20 cellular contexts compared by ENCODE assay signal in genomic region chrX:17787557-17787956, GRCh38. TPM values are rescaled to one million over a fixed set of nuclear protein-coding genes. Genes with fewer than 3 reads are reported as not detected.
DNase-seq lines count a peak whose midpoint lies in the region; ATAC-seq, FAIRE-seq and TF ChIP-seq lines count a peak whose summit lies in the region.
"Had no signal": no experiment of that assay in that cellular context is flagged by ENCODE, and none has a peak within 500 bp of the region (broad histone marks: within the 10 kb centered on the region; RNA-seq: fewer than 3 reads in every experiment).

No MANE protein-coding gene starts in this region.

- no peak overlapping the region for H3K9ac ChIP-seq in H1 (replicated peaks in 1 of 4; ENCODE audit: extremely low read depth in 1 of 4, low read depth in 3 of 4, low read length in 3 of 4)
- no peak overlapping the region for H3K9ac ChIP-seq in neural progenitor cell

- H3K36me3 ChIP-seq in H7 (replicated peaks; ENCODE audit: control insufficient read depth, insufficient read depth, low read length) (no peaks in the 10 kb centered on the region), H1 (ENCODE audit: control insufficient read depth in 2 of 4, insufficient read depth in 4 of 4, low read length in 3 of 4) (no peaks in the 10 kb centered on the region), neural progenitor cell (no peaks in the 10 kb centered on the region), tibial artery (no peaks in the 10 kb centered on the region)

- H3K23ac ChIP-seq in H1 (ENCODE audit: insufficient read length), result no peak overlapping the region

- H3K27ac Mint-ChIP-seq in neural progenitor cell, result peak overlapping the region; percentile 63
- H3K27ac Mint-ChIP-seq: CD14-positive monocyte had no signal

- peak overlapping the region; percentile 35; the same call in 1 of the 2 replicates for H4K8ac ChIP-seq in H1 (ENCODE audit: extremely low read depth, insufficient read depth, low read length)

- TF ChIP-seq EP300 in A549 (IDR thresholded peaks at IDR 0.05) (no peak), H1 (IDR thresholded peaks at IDR 0.05; ENCODE audit: borderline replicate concordance in 1 of 2, low read depth in 2 of 2, low read length in 2 of 2) (no peak)

- H3K4me3 ChIP-seq in A549 (no peak overlapping the region), H7 (ENCODE audit: insufficient read depth, low read depth, low read length) (no peak overlapping the region), H1 (ENCODE audit: extremely low read depth in 1 of 4, insufficient read depth in 2 of 4, low read depth in 3 of 4, low read length in 4 of 4) (no peak overlapping the region), neural progenitor cell (no peak overlapping the region), tibial artery (no peak overlapping the region)
- H3K4me3 ChIP-seq: K562, SK-N-MC had no signal

- H3K4me1 Mint-ChIP-seq in neural progenitor cell, result peaks cover 16% of the 10 kb centered on the region
- H3K4me1 Mint-ChIP-seq: CD14-positive monocyte had no signal

- peaks cover 9% of the 10 kb centered on the region for H3K9me3 Mint-ChIP-seq in neural progenitor cell

- POLR2A ChIA-PET in A549 (lab: Yijun Ruan, JAX) (no interaction called here), H1 (lab: Charles Lee; ENCODE audit: partially characterized antibody) (interaction anchor here (1.0 kb wide), 1 partner anchor 36 kb away, joined by 3 read pairs; no protein-coding TSS in a partner anchor)

- H3F3A ChIP-seq in neural progenitor cell (ENCODE audit: low read depth), result no peaks in the 10 kb centered on the region

- peak overlapping the region; percentile 90; the same call in 1 of the 2 replicates for H2BK12ac ChIP-seq in H1 (ENCODE audit: low read depth, low read length)

- H3K4ac ChIP-seq in H1 (replicated peaks; ENCODE audit: insufficient read length, low read depth, low read length), result no peak overlapping the region

- H2BK120ac ChIP-seq in H1 (replicated peaks; ENCODE audit: low read depth, low read length), result no peak overlapping the region

- peak overlapping the region; percentile 24 for H3K18ac ChIP-seq in H1 (ENCODE audit: extremely low read depth, low read length)

- H4K91ac ChIP-seq in H1 (replicated peaks; ENCODE audit: insufficient read length, low read length), result peak overlapping the region; percentile 84

- no peak overlapping the region for H2BK20ac ChIP-seq in H1 (ENCODE audit: low read length)

- H2AFZ ChIP-seq in H1 (ENCODE audit: low read length) (no peak overlapping the region), neural progenitor cell (replicated peaks) (no peak overlapping the region)

- H3K14ac ChIP-seq in H1 (ENCODE audit: insufficient read length), result no peak overlapping the region

- H3K9me3 ChIP-seq in A549 (no peaks in the 10 kb centered on the region), H1 (ENCODE audit: insufficient read depth in 2 of 2, low read depth in 1 of 2, low read length in 1 of 2) (peaks cover 0 to 3% of the 10 kb centered on the region in 2 experiments; a peak in 1 of 4 replicates), neural progenitor cell (ENCODE audit: low read depth) (no peaks in the 10 kb centered on the region), tibial artery (no peaks in the 10 kb centered on the region)

- peak overlapping the region in 1 of 2 experiments; percentile 30; a peak in 2 of 6 replicates for H3K27ac ChIP-seq in A549
- no peak overlapping the region; the same call in 1 of the 2 replicates for H3K27ac ChIP-seq in H1 (ENCODE audit: low read depth, low read length)
- no peak overlapping the region for H3K27ac ChIP-seq in neural progenitor cell
- no peak overlapping the region for H3K27ac ChIP-seq in tibial artery
- H3K27ac ChIP-seq: SK-N-MC had no signal

- no peak overlapping the region for H3K4me3 Mint-ChIP-seq in neural progenitor cell
- H3K4me3 Mint-ChIP-seq: CD14-positive monocyte had no signal

- DNase-seq in A549 (ENCODE audit: low read depth in 1 of 2, low spot score in 1 of 2), result no peak
- peak; percentile 24 for DNase-seq in H7
- DNase-seq in H1 (ENCODE audit: low read depth in 1 of 2, low spot score in 2 of 2), result no peak
- DNase-seq in neural progenitor cell (ENCODE audit: low spot score), result no peak
- no peak for DNase-seq in tibial artery
- DNase-seq in DMS114 treated with DMSO at 0.1 percent for 48 hours (lab: John Stamatoyannopoulos, UW; ENCODE audit: unreplicated experiment), result no peak
- DNase-seq in urothelium cell line (ENCODE audit: low spot score), result no peak
- DNase-seq: DMS 273 treated with DMSO at 0.1 percent for 48 hours, GDM1, MM.1S, NCI-H1048, NCI-H1417 treated with DMSO at 0.1 percent for 48 hours, NCI-H187 treated with DMSO at 0.1 percent for 48 hours, NCI-H2107, NCI-H446 treated with DMSO at 0.1 percent for 48 hours, SHP77 treated with DMSO at 0.1 percent for 48 hours, SW 1271 had no signal

- H4K20me1 ChIP-seq in H1 (replicated peaks in 1 of 2; ENCODE audit: control insufficient read depth in 1 of 2, insufficient read depth in 2 of 2, low read length in 2 of 2) (no peaks in the 10 kb centered on the region), neural progenitor cell (ENCODE audit: low read depth) (no peaks in the 10 kb centered on the region)

- H3K4me2 ChIP-seq in A549 (peak overlapping the region; percentile 63; the same call in 2 of the 3 replicates), H1 (ENCODE audit: insufficient read depth in 1 of 2, low read depth in 2 of 2, low read length in 2 of 2) (0 out of 4 replicates have a peak overlapping the region, but pooled peaks of 1 of the 2 experiments have one; percentile 37), neural progenitor cell (no peak overlapping the region)

- TF ChIP-seq POLR2A in A549 (IDR thresholded peaks at IDR 0.05; ENCODE audit: low read length), result no peak
- TF ChIP-seq POLR2A in H1 (IDR thresholded peaks at IDR 0.05; ENCODE audit: control extremely low read depth in 1 of 2, low read depth in 2 of 2, low read length in 2 of 2), result no peak

- ATAC-seq in A549, result peak in 1 of 2 experiments; percentile 43; a peak in 3 of 6 replicates

- H4K5ac ChIP-seq in H1 (ENCODE audit: insufficient read length, low read depth, low read length), result no peak overlapping the region

- no peaks in the 10 kb centered on the region for H3K36me3 Mint-ChIP-seq in neural progenitor cell
- H3K36me3 Mint-ChIP-seq: CD14-positive monocyte had no signal

- no peak overlapping the region for H3K56ac ChIP-seq in H1 (replicated peaks; ENCODE audit: insufficient read length, low read depth, low read length)

- H3K4me1 ChIP-seq in A549, result no peaks in the 10 kb centered on the region
- H3K4me1 ChIP-seq in H1 (replicated peaks in 1 of 4; ENCODE audit: control insufficient read depth in 3 of 4, insufficient read depth in 4 of 4, low read length in 3 of 4), result peaks cover 0 to 3% (median 0%) of the 10 kb centered on the region in 4 experiments; a peak in 1 of 7 replicates
- H3K4me1 ChIP-seq in neural progenitor cell, result no peaks in the 10 kb centered on the region
- no peaks in the 10 kb centered on the region for H3K4me1 ChIP-seq in tibial artery

- H2BK15ac ChIP-seq in H1 (ENCODE audit: low read length), result peak overlapping the region; percentile 29; the same call in 1 of the 2 replicates

- H3K27me3 Mint-ChIP-seq in neural progenitor cell (ENCODE audit: insufficient read depth, low read depth), result peaks cover 4% of the 10 kb centered on the region

- H2AK5ac ChIP-seq in H1 (ENCODE audit: low read depth, low read length), result no peak overlapping the region

- WGBS in A549 (ENCODE audit: missing lambda C conversion rate), result 90% methylated on average over 2 of the region's 11 CpGs
- WGBS in H1 (ENCODE audit: extremely low coverage in 1 of 2, insufficient coverage in 1 of 2, insufficient read length in 1 of 2, insufficient replicate concordance in 2 of 2, low coverage in 1 of 2, low lambda C conversion rate in 2 of 2, missing lambda C conversion rate in 1 of 2), 2 experiments, result 100% methylated on average over 1 of the region's 11 CpGs; no CpG with 5 or more reads in 1 of the 2 experiments

- FAIRE-seq in A549 (lab: Jason Lieb, UNC), result no peak
- no peak for FAIRE-seq in H1 (lab: Jason Lieb, UNC)
- FAIRE-seq in urothelium cell line (lab: Jason Lieb, UNC), result no peak
- FAIRE-seq: K562 had no signal

- TF ChIP-seq CTCF in A549 (IDR thresholded peaks at IDR 0.05) (no peak), H1 (IDR thresholded peaks at IDR 0.05; ENCODE audit: control extremely low read depth in 1 of 3, insufficient read depth in 1 of 3, low read depth in 1 of 3, low read length in 3 of 3) (no peak), neural progenitor cell (IDR thresholded peaks at IDR 0.05) (no peak), tibial artery (IDR thresholded peaks at IDR 0.05) (no peak)

- no peaks in the 10 kb centered on the region for H3K23me2 ChIP-seq in H1 (ENCODE audit: low read depth, low read length)

- CTCF ChIA-PET in A549 (lab: Yijun Ruan, JAX) (interaction anchor here (0.7 to 2.5 kb wide), 9 partner anchors 10 to 426 kb away, joined by 3 to 18 read pairs (median 4); no protein-coding TSS in a partner anchor), H1 (lab: Charles Lee; ENCODE audit: partially characterized antibody) (interaction anchor here (0.9 to 2.4 kb wide), 12 partner anchors 10 to 200 kb away, joined by 3 to 11 read pairs (median 4); no protein-coding TSS in a partner anchor)

- H3K79me2 ChIP-seq in H1 (ENCODE audit: control insufficient read depth in 1 of 2, insufficient read depth in 2 of 2, low read length in 2 of 2) (no peaks in the 10 kb centered on the region), neural progenitor cell (ENCODE audit: low read depth) (no peaks in the 10 kb centered on the region)

- H3K27me3 ChIP-seq in H7 (ENCODE audit: control insufficient read depth, insufficient read depth, low read length) (no peaks in the 10 kb centered on the region), H1 (replicated peaks in 1 of 4; ENCODE audit: control insufficient read depth in 3 of 4, extremely low read depth in 1 of 4, insufficient read depth in 3 of 4, low read length in 3 of 4) (no peaks in the 10 kb centered on the region), neural progenitor cell (no peaks in the 10 kb centered on the region), tibial artery (no peaks in the 10 kb centered on the region)

- peak overlapping the region; percentile 24; the same call in 1 of the 2 replicates for H2BK5ac ChIP-seq in H1 (ENCODE audit: low read depth, low read length)

- no peaks in the 10 kb centered on the region for H3K79me1 ChIP-seq in H1 (ENCODE audit: low read depth, low read length)

- TF ChIP-seq RAD21 in A549 (conservative IDR thresholded peaks at IDR 0.05 in 1 of 2, IDR thresholded peaks at IDR 0.05 in 1 of 2) (no peak), H1 (IDR thresholded peaks at IDR 0.05 in 1 of 2, conservative IDR thresholded peaks at IDR 0.05 in 1 of 2; ENCODE audit: low read depth in 2 of 2, low read length in 2 of 2) (no peak)

- intact Hi-C loops in tibial artery (cut with DNase I; ENCODE audit: low total_unique reads), result no loop called here

RNA-seq across cellular contexts. Expression of gene SCML1, which starts 50.3 kb away (rescaled TPM):
- polyA plus RNA-seq in A549 (2011; rRNA removed), result 10.3 and 13.3 TPM in 2 replicates
- polyA plus RNA-seq in A549 (2012; cell fraction: cytosol; rRNA removed), result 5.2 and 6.1 TPM in 2 replicates
- 8.6 and 11.1 TPM in 2 replicates for polyA plus RNA-seq in A549 (2012; cell fraction: nucleus; rRNA removed)
- 4.6 to 5.1 TPM (median 4.9 TPM) in 3 replicates for polyA plus RNA-seq in A549 (2017; fragmentation: RNase III; extraction: RNeasy Plus Mini Kit Qiagen cat#74134 plus additional on column Dnase treatment)
- polyA minus RNA-seq in A549 (2011; rRNA and poly(A)+ RNA removed), result 3.6 and 4.1 TPM in 2 replicates
- 1.9 and 2.3 TPM in 2 replicates for total RNA-seq in H7 (2014; rRNA removed; shearing (Covaris generic))
- 2.0 and 2.5 TPM in 2 replicates for total RNA-seq in H1 (2021; fragmentation: NEBNext Ultra II Directional; extraction: Animal tissue kit (Norgen Biotek cat#: 25700))
- 1.4 and 2.2 TPM in 2 replicates for polyA plus RNA-seq in H1 (2011; rRNA removed)
- 2.6 TPM for polyA plus RNA-seq in H1 (2011; cell fraction: cytosol; rRNA removed)
- 2.4 TPM for polyA plus RNA-seq in H1 (2011; cell fraction: nucleus; rRNA removed)
- polyA plus RNA-seq in H1 (2012, experiment 1 of 2), result 1.1 to 1.7 TPM (median 1.5 TPM) in 4 replicates
- polyA plus RNA-seq in H1 (2012, experiment 2 of 2), result 0.09 TPM
- 4.3 TPM for polyA plus RNA-seq in H1 (2013, experiment 1 of 2)
- polyA plus RNA-seq in H1 (2013, experiment 2 of 2), result 4.3 TPM
- 3.2 and 3.4 TPM in 2 replicates for polyA minus RNA-seq in H1 (2011; rRNA and poly(A)+ RNA removed)
- polyA minus RNA-seq in H1 (2011; cell fraction: cytosol; rRNA and poly(A)+ RNA removed), result not detected
- polyA minus RNA-seq in H1 (2011; cell fraction: nucleus; rRNA and poly(A)+ RNA removed), result 1.7 TPM
- 5.0 and 9.7 TPM in 2 replicates for total RNA-seq in neural progenitor cell (ENCODE audit: low replicate concordance)
